8 cellular contexts compared by ENCODE assay signal in genomic region chr10:130111848-130112180, GRCh38. TPM values are rescaled to one million over a fixed set of nuclear protein-coding genes. Genes with fewer than 3 reads are reported as not detected.
DNase-seq lines count a peak whose midpoint lies in the region; ATAC-seq and TF ChIP-seq lines count a peak whose summit lies in the region.

No MANE protein-coding gene starts in this region.

- H3K4me3 ChIP-seq in thoracic aorta, result peak overlapping the region; percentile 81

- H3K36me3 ChIP-seq in thoracic aorta, result no peaks in the 10 kb centered on the region

- H3K27ac ChIP-seq in layer of hippocampus (ENCODE audit: low read depth, low read length) (peak overlapping the region; percentile 95), thoracic aorta (peak overlapping the region; percentile 77 to 89)

- no peak for ATAC-seq in activated naive CD8-positive, alpha-beta T cell treated with anti-CD3 and anti-CD28 coated beads, Interleukin-2, amount 10 ng/mL, durations not matched to agents 7 days and 5 days (ENCODE audit: low read depth)
- ATAC-seq in thoracic aorta (ENCODE audit: insufficient number of reproducible peaks, low FRiP score, low read depth), result no peak
- ATAC-seq in GM21825 (IDR thresholded peaks at IDR 0.05; ENCODE audit: unreplicated experiment), result no peak

- peak overlapping the region; percentile 89 for H3K4me3 Mint-ChIP-seq in activated CD4-positive, alpha-beta T cell treated with anti-CD3 and anti-CD28 coated beads, Interleukin-2, amount 10 ng/mL, durations not matched to agents 24 days and 14 days
- peak overlapping the region; percentile 84 for H3K4me3 Mint-ChIP-seq in activated naive CD8-positive, alpha-beta T cell treated with anti-CD3 and anti-CD28 coated beads, Interleukin-2, amount 10 ng/mL, durations not matched to agents 7 days and 5 days

- H3K27me3 ChIP-seq in layer of hippocampus (ENCODE audit: control insufficient read depth, insufficient read depth, low read length) (no peaks in the 10 kb centered on the region), thoracic aorta (replicated peaks; ENCODE audit: insufficient read depth) (no peaks in the 10 kb centered on the region)

- no peaks in the 10 kb centered on the region for H3K9me3 Mint-ChIP-seq in activated CD4-positive, alpha-beta T cell treated with anti-CD3 and anti-CD28 coated beads, Interleukin-2, amount 10 ng/mL, durations not matched to agents 24 days and 14 days
- peaks cover 3% of the 10 kb centered on the region for H3K9me3 Mint-ChIP-seq in activated naive CD8-positive, alpha-beta T cell treated with anti-CD3 and anti-CD28 coated beads, Interleukin-2, amount 10 ng/mL, durations not matched to agents 7 days and 5 days

- POLR2A ChIA-PET in activated naive CD8-positive, alpha-beta T cell treated with anti-CD3 and anti-CD28 coated beads, Interleukin-2, amount 10 ng/mL, durations not matched to agents 7 days and 5 days (lab: Charles Lee), result interaction anchor here (1.2 to 3.2 kb wide), 8 partner anchors 10 to 60 kb away, joined by 3 to 104 read pairs (median 8); partner anchors contain the start of gene GLRX3

- no peaks in the 10 kb centered on the region for H3K9me3 ChIP-seq in thoracic aorta

- in situ Hi-C loops in G401 (cut with HindIII; ENCODE audit: low sequenced_read_pairs), result no loop called here

- no peak for TF ChIP-seq CTCF in thoracic aorta (IDR thresholded peaks at IDR 0.05)

- peaks cover 12% of the 10 kb centered on the region for H3K36me3 Mint-ChIP-seq in activated CD4-positive, alpha-beta T cell treated with anti-CD3 and anti-CD28 coated beads, Interleukin-2, amount 10 ng/mL, durations not matched to agents 24 days and 14 days (ENCODE audit: low read depth)
- H3K36me3 Mint-ChIP-seq in activated naive CD8-positive, alpha-beta T cell treated with anti-CD3 and anti-CD28 coated beads, Interleukin-2, amount 10 ng/mL, durations not matched to agents 7 days and 5 days, result peaks cover 7% of the 10 kb centered on the region

- peaks cover 12 to 28% of the 10 kb centered on the region in 2 donors for H3K4me1 ChIP-seq in thoracic aorta (ENCODE audit: control insufficient read depth in 1 of 2, low read depth in 2 of 2)

- intact Hi-C loops in activated CD4-positive, alpha-beta T cell treated with anti-CD3 and anti-CD28 coated beads, Interleukin-2, amount 10 ng/mL, durations not matched to agents 24 days and 14 days (cut with micrococcal nuclease), result loop anchor here (1.0 to 10.0 kb wide), 6 partner anchors 15 to 1793 kb away; partner anchors contain the start of genes EBF3, MGMT and PPP2R2D

- H3K27ac Mint-ChIP-seq in activated CD4-positive, alpha-beta T cell treated with anti-CD3 and anti-CD28 coated beads, Interleukin-2, amount 10 ng/mL, durations not matched to agents 24 days and 14 days, result peak overlapping the region; percentile 97
- peak overlapping the region; percentile 96 for H3K27ac Mint-ChIP-seq in activated naive CD8-positive, alpha-beta T cell treated with anti-CD3 and anti-CD28 coated beads, Interleukin-2, amount 10 ng/mL, durations not matched to agents 7 days and 5 days

- no peaks in the 10 kb centered on the region for H3K27me3 Mint-ChIP-seq in activated CD4-positive, alpha-beta T cell treated with anti-CD3 and anti-CD28 coated beads, Interleukin-2, amount 10 ng/mL, durations not matched to agents 24 days and 14 days
- no peaks in the 10 kb centered on the region for H3K27me3 Mint-ChIP-seq in activated naive CD8-positive, alpha-beta T cell treated with anti-CD3 and anti-CD28 coated beads, Interleukin-2, amount 10 ng/mL, durations not matched to agents 7 days and 5 days

- no peak for DNase-seq in activated CD4-positive, alpha-beta T cell treated with anti-CD3 and anti-CD28 coated beads, Interleukin-2, amount 10 ng/mL, durations not matched to agents 24 days and 14 days
- DNase-seq in activated CD4-positive, alpha-beta T cell treated with anti-CD3 and anti-CD28 coated beads for 48 hours, result no peak
- no peak for DNase-seq in activated naive CD8-positive, alpha-beta T cell treated with anti-CD3 and anti-CD28 coated beads, Interleukin-2, amount 10 ng/mL, durations not matched to agents 7 days and 5 days
- DNase-seq in thoracic aorta (ENCODE audit: low spot score), result no peak
- no peak for DNase-seq in G401 (ENCODE audit: low spot score)
- no peak for DNase-seq in EL

- H3K4me1 Mint-ChIP-seq in activated CD4-positive, alpha-beta T cell treated with anti-CD3 and anti-CD28 coated beads, Interleukin-2, amount 10 ng/mL, durations not matched to agents 24 days and 14 days, result peaks cover 38% of the 10 kb centered on the region
- peaks cover 24% of the 10 kb centered on the region for H3K4me1 Mint-ChIP-seq in activated naive CD8-positive, alpha-beta T cell treated with anti-CD3 and anti-CD28 coated beads, Interleukin-2, amount 10 ng/mL, durations not matched to agents 7 days and 5 days

RNA-seq across cellular contexts. Expression of gene C10orf143, which starts 1.2 kb away (rescaled TPM):
- 2.5 and 3.0 TPM in 2 replicates for total RNA-seq in activated CD4-positive, alpha-beta T cell treated with anti-CD3 and anti-CD28 coated beads, Interleukin-2, amount 10 ng/mL, durations not matched to agents 24 days and 14 days
- 1 to 10 TPM; 6.0 to 6.6 TPM for total RNA-seq in activated naive CD8-positive, alpha-beta T cell treated with anti-CD3 and anti-CD28 coated beads, Interleukin-2, amount 10 ng/mL, durations not matched to agents 7 days and 5 days
- total RNA-seq in thoracic aorta, result not detected
- 2.9 TPM in 1 of 2 replicates, not detected in the other for total RNA-seq in G401 (2014; rRNA removed; shearing (Covaris generic))

RNA-seq across cellular contexts. Expression of gene GLRX3, which starts 24.4 kb away (rescaled TPM):
- total RNA-seq in activated CD4-positive, alpha-beta T cell treated with anti-CD3 and anti-CD28 coated beads, Interleukin-2, amount 10 ng/mL, durations not matched to agents 24 days and 14 days, result 136 and 149 TPM in 2 replicates
- 10 to 100 TPM; 55.5 to 60.2 TPM for total RNA-seq in activated naive CD8-positive, alpha-beta T cell treated with anti-CD3 and anti-CD28 coated beads, Interleukin-2, amount 10 ng/mL, durations not matched to agents 7 days and 5 days
- total RNA-seq in thoracic aorta, result 10 to 100 TPM; 41.6 to 43.1 TPM
- total RNA-seq in G401 (2014; rRNA removed; shearing (Covaris generic)), result 426 and 496 TPM in 2 replicates
